ENCODE assay signal across 26 cellular contexts in genomic region chr15:34520566-34520965, GRCh38.
A peak's percentile ranks its signal among the peaks of the same experiment; 100 is the strongest.
DNase-seq lines count a peak whose midpoint lies in the region; ATAC-seq, FAIRE-seq and TF ChIP-seq lines count a peak whose summit lies in the region.
"Had no signal": no experiment of that assay in that cellular context is flagged by ENCODE, and none has a peak within 500 bp of the region (broad histone marks: within the 10 kb centered on the region; RNA-seq: fewer than 3 reads in every experiment).

No MANE protein-coding gene starts in this region.

- H3K27ac Mint-ChIP-seq in natural killer cell treated with Interleukin-12 subunit alpha and Interleukin-12 subunit beta and Interleukin-15 and Interleukin-18, amount 100 ng/mL, for 72 hours: no peak overlapping the region
- no peak overlapping the region for H3K27ac Mint-ChIP-seq in natural killer cell
- H3K27ac Mint-ChIP-seq: CD14-positive monocyte; CD4-positive, alpha-beta memory T cell; CD8-positive, alpha-beta memory T cell had no signal

- peaks cover 0 to 5% of the 10 kb centered on the region in 2 donors for H3K27me3 Mint-ChIP-seq in natural killer cell treated with Interleukin-12 subunit alpha and Interleukin-12 subunit beta and Interleukin-15 and Interleukin-18, amount 100 ng/mL, for 72 hours
- peaks cover 0 to 6% of the 10 kb centered on the region in 2 donors for H3K27me3 Mint-ChIP-seq in natural killer cell (ENCODE audit: low read depth in 2 of 2)

- no peaks in the 10 kb centered on the region for H3K4me1 ChIP-seq in kidney (ENCODE audit: control insufficient read depth in 1 of 2, insufficient read depth in 1 of 2, low read depth in 1 of 2, low read length in 2 of 2)
- H3K4me1 ChIP-seq: BE2C had no signal

- peaks cover 0 to under 1% of the 10 kb centered on the region in 2 donors for H3K4me1 Mint-ChIP-seq in natural killer cell treated with Interleukin-12 subunit alpha and Interleukin-12 subunit beta and Interleukin-15 and Interleukin-18, amount 100 ng/mL, for 72 hours (ENCODE audit: low read depth in 2 of 2)
- peaks cover 0 to under 1% of the 10 kb centered on the region in 2 donors for H3K4me1 Mint-ChIP-seq in natural killer cell
- H3K4me1 Mint-ChIP-seq: CD14-positive monocyte; CD4-positive, CD25-positive, alpha-beta regulatory T cell had no signal

- intact Hi-C loops in natural killer cell (cut with micrococcal nuclease): no loop called here
- intact Hi-C loops in kidney (cut with DNase I): no loop called here

- no peak overlapping the region for H3K9ac ChIP-seq in kidney (ENCODE audit: low read length in 2 of 2)
- H3K9ac ChIP-seq: BLaER1 had no signal

- no peak for FAIRE-seq in kidney (lab: Jason Lieb, UNC)
- FAIRE-seq: A204.1, GM12878, GM12892, GM18507 had no signal

- H3K27ac ChIP-seq in kidney (ENCODE audit: low read depth in 2 of 2, low read length in 2 of 2): no peak overlapping the region
- H3K27ac ChIP-seq: BLaER1 had no signal

- H3K9me3 Mint-ChIP-seq in natural killer cell treated with Interleukin-12 subunit alpha and Interleukin-12 subunit beta and Interleukin-15 and Interleukin-18, amount 100 ng/mL, for 72 hours: no peaks in the 10 kb centered on the region
- no peaks in the 10 kb centered on the region for H3K9me3 Mint-ChIP-seq in natural killer cell
- H3K9me3 Mint-ChIP-seq: CD4-positive, alpha-beta memory T cell; CD4-positive, CD25-positive, alpha-beta regulatory T cell; CD8-positive, alpha-beta memory T cell had no signal

- peak; percentile 44 for DNase-seq in natural killer cell treated with Interleukin-12 subunit alpha and Interleukin-12 subunit beta and Interleukin-15 and Interleukin-18, amount 100 ng/mL, for 72 hours (ENCODE audit: low spot score)
- DNase-seq in natural killer cell: no peak
- peak; percentile 51 for DNase-seq in kidney
- DNase-seq in NCI-H2081 (lab: John Stamatoyannopoulos, UW): no peak
- DNase-seq: 8988T; ACHN; BE2C; C1 segment of cervical spinal cord; CD4-positive, alpha-beta memory T cell; CD4-positive, CD25-positive, alpha-beta regulatory T cell; CD8-positive, alpha-beta memory T cell; COR-L47; DMS 273 treated with DMSO at 0.1 percent for 48 hours; DMS153; DMS53; DMS79; DND-41; EL; GDM1 had no signal

- H3K4me3 ChIP-seq in kidney (ENCODE audit: low read length in 2 of 2): no peak overlapping the region
- H3K4me3 ChIP-seq: BLaER1, GM12878 had no signal

- H3K36me3 ChIP-seq in kidney (ENCODE audit: control insufficient read depth in 1 of 2, insufficient read depth in 2 of 2, low read length in 2 of 2): no peaks in the 10 kb centered on the region
- H3K36me3 ChIP-seq: BE2C, BLaER1 had no signal

- H3K36me3 Mint-ChIP-seq in natural killer cell treated with Interleukin-12 subunit alpha and Interleukin-12 subunit beta and Interleukin-15 and Interleukin-18, amount 100 ng/mL, for 72 hours: no peaks in the 10 kb centered on the region
- no peaks in the 10 kb centered on the region for H3K36me3 Mint-ChIP-seq in natural killer cell
- H3K36me3 Mint-ChIP-seq: CD14-positive monocyte; CD4-positive, alpha-beta memory T cell; CD4-positive, CD25-positive, alpha-beta regulatory T cell; CD8-positive, alpha-beta memory T cell had no signal

- TF ChIP-seq CTCF in natural killer cell (IDR thresholded peaks at IDR 0.05) (no peak), kidney (IDR thresholded peaks at IDR 0.05; ENCODE audit: borderline replicate concordance, extremely low read depth, insufficient read depth) (no peak)

- H3K9me3 ChIP-seq in kidney (ENCODE audit: control insufficient read depth in 1 of 2, low read length in 2 of 2): no peaks in the 10 kb centered on the region
- H3K9me3 ChIP-seq: BE2C, BLaER1 had no signal

- ATAC-seq in natural killer cell treated with Interleukin-12 subunit alpha and Interleukin-12 subunit beta and Interleukin-15 and Interleukin-18, amount 100 ng/mL, for 72 hours: no peak
- ATAC-seq in natural killer cell: no peak
- no peak for ATAC-seq in HG02763 (IDR thresholded peaks at IDR 0.05; ENCODE audit: unreplicated experiment)
- ATAC-seq: GM12878 had no signal

- H3K4me3 Mint-ChIP-seq in natural killer cell treated with Interleukin-12 subunit alpha and Interleukin-12 subunit beta and Interleukin-15 and Interleukin-18, amount 100 ng/mL, for 72 hours: no peak overlapping the region
- no peak overlapping the region for H3K4me3 Mint-ChIP-seq in natural killer cell
- H3K4me3 Mint-ChIP-seq: CD14-positive monocyte; CD4-positive, alpha-beta memory T cell; CD4-positive, CD25-positive, alpha-beta regulatory T cell; CD8-positive, alpha-beta memory T cell had no signal

Comparison
In these comparisons a context has a peak if more than half of its experiments do, and no peak if none do; other contexts are left out.
1. DNase-seq: peak in natural killer cell treated with Interleukin-12 subunit alpha and Interleukin-12 subunit beta and Interleukin-15 and Interleukin-18, amount 100 ng/mL, for 72 hours (single experiment) and kidney (single experiment); none in natural killer cell (single experiment) and NCI-H2081 (0 of 2).